In the genomic region with DNA sequence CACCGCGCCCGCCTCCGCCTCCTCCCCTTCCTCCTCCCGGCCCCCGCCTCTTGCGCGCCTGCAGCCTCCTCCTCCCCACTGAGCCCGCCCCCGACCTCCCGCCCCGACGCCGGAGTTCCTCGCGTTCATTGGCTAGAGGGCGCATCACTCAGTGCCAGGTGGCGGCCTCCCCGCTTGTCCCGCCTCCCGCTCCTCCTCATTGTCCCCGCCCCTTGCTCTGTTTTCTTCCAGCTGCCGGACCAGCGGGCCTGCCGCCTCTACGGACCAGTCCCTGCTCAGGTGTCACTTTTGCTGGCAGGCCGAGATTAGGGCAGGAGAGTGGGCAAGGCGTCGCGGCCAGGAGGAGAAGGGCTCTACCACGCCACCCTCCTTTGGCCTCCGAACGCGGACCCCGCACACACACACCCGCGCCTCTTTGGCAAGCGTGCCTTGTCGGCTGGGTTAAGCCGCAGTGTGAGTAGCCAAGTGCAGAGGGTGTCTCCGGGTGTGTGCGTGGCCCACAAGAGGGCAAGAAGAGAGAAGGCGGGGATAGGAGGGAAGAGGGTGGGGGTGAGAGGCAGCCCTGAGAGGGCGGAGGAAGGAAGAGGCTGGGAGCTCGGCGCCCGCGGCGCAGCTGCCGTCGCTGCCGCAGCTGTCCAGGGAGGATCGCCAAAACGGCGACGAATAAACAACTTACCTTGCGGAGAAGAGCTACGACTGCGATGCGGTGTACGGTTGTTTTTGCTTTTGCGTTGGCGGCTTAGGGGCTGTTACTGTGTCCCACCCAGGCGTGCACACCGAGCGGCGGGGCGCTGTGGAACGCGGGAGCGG, we compare ENCODE assay signal across 8 cellular contexts. TPM values are rescaled to one million over a fixed set of nuclear protein-coding genes. Genes with fewer than 3 reads are reported as not detected.
A peak's percentile ranks its signal among the peaks of the same experiment; 100 is the strongest.
DNase-seq lines count a peak whose midpoint lies in the region; ATAC-seq and TF ChIP-seq lines count a peak whose summit lies in the region.

No MANE protein-coding gene starts in this region.

- TF ChIP-seq CTCF in WTC11 (IDR thresholded peaks at IDR 0.05) (no peak), cardiac fibroblast (IDR thresholded peaks at IDR 0.05; ENCODE audit: low read depth, low read length) (peak; percentile 7)

- H3K36me3 Mint-ChIP-seq in WTC11 = no peaks in the 10 kb centered on the region
- H3K36me3 Mint-ChIP-seq in immature natural killer cell = no peaks in the 10 kb centered on the region

- H3K27me3 Mint-ChIP-seq in WTC11 (ENCODE audit: low read depth) (peaks cover 21% of the 10 kb centered on the region), immature natural killer cell (ENCODE audit: low read depth in 3 of 3) (peaks cover 13 to 23% (median 19%) of the 10 kb centered on the region in 3 donors)

- peak; percentile 99 for DNase-seq in AG08395 (ENCODE audit: low spot score)
- peak; percentile 94 for DNase-seq in NCI-H2227 (lab: John Stamatoyannopoulos, UW; ENCODE audit: unreplicated experiment)
- peak; percentile 98 for DNase-seq in WTC11 (ENCODE audit: low spot score)
- DNase-seq in cardiac fibroblast (ENCODE audit: low read depth in 2 of 2) = peak; percentile 98 to 99
- peak; percentile 98 for DNase-seq in immature natural killer cell
- DNase-seq in smooth muscle cell of the brain vasculature (ENCODE audit: low read depth, low spot score) = peak; percentile 91

- in situ Hi-C loops in GM18951 (cut with MboI; ENCODE audit: low sequenced_read_pairs, unreplicated experiment) = no loop called here

- H3K4me3 Mint-ChIP-seq in WTC11 (peak overlapping the region; percentile 95), immature natural killer cell (peak overlapping the region; percentile 95 to 98 (median 98))

- H3K4me1 Mint-ChIP-seq in WTC11 = peaks cover 24% of the 10 kb centered on the region
- H3K4me1 Mint-ChIP-seq in immature natural killer cell = peaks cover 37 to 48% of the 10 kb centered on the region in 2 donors

- no peaks in the 10 kb centered on the region for H3K9me3 Mint-ChIP-seq in WTC11
- H3K9me3 Mint-ChIP-seq in immature natural killer cell = no peaks in the 10 kb centered on the region

- peak overlapping the region; percentile 92 for H3K27ac Mint-ChIP-seq in WTC11
- peak overlapping the region; percentile 91 to 98 (median 96) for H3K27ac Mint-ChIP-seq in immature natural killer cell

- ATAC-seq in HG03175 (IDR thresholded peaks at IDR 0.05; ENCODE audit: unreplicated experiment) = peak; percentile 78
- peak; percentile 89 for ATAC-seq in WTC11

- TF ChIP-seq POLR2A in GM18951 (IDR thresholded peaks at IDR 0.05; ENCODE audit: extremely low read depth, insufficient read depth, insufficient read length) = peak; percentile 71

- POLR2A ChIA-PET in WTC11 (lab: Charles Lee) = interaction anchor here (0.6 to 1.1 kb wide), 5 partner anchors 9 to 703 kb away, joined by 3 to 4 read pairs (median 3); no protein-coding TSS in a partner anchor

- CTCF ChIA-PET in WTC11 (lab: Charles Lee) = interaction anchor here (0.6 to 1.4 kb wide), 5 partner anchors 10 to 1191 kb away, joined by 3 to 7 read pairs (median 3); no protein-coding TSS in a partner anchor

- H3K4me3 ChIP-seq in cardiac fibroblast (replicated peaks in 1 of 2; ENCODE audit: low read depth in 2 of 2, low read length in 2 of 2) = peak overlapping the region; percentile 83 to 87

TF ChIP-seq in WTC11, 78 proteins besides CTCF, POLR2A, EP300 and RAD21 (continues in another document):
- peak; percentile 80; the same call in 1 of the 2 replicates for TF ChIP-seq NR3C1 (CRISPR knock-in tag; conservative IDR thresholded peaks at IDR 0.05; ENCODE audit: low read depth)
- TF ChIP-seq, protein P1, sequence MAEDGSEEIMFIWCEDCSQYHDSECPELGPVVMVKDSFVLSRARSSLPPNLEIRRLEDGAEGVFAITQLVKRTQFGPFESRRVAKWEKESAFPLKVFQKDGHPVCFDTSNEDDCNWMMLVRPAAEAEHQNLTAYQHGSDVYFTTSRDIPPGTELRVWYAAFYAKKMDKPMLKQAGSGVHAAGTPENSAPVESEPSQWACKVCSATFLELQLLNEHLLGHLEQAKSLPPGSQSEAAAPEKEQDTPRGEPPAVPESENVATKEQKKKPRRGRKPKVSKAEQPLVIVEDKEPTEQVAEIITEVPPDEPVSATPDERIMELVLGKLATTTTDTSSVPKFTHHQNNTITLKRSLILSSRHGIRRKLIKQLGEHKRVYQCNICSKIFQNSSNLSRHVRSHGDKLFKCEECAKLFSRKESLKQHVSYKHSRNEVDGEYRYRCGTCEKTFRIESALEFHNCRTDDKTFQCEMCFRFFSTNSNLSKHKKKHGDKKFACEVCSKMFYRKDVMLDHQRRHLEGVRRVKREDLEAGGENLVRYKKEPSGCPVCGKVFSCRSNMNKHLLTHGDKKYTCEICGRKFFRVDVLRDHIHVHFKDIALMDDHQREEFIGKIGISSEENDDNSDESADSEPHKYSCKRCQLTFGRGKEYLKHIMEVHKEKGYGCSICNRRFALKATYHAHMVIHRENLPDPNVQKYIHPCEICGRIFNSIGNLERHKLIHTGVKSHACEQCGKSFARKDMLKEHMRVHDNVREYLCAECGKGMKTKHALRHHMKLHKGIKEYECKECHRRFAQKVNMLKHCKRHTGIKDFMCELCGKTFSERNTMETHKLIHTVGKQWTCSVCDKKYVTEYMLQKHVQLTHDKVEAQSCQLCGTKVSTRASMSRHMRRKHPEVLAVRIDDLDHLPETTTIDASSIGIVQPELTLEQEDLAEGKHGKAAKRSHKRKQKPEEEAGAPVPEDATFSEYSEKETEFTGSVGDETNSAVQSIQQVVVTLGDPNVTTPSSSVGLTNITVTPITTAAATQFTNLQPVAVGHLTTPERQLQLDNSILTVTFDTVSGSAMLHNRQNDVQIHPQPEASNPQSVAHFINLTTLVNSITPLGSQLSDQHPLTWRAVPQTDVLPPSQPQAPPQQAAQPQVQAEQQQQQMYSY (CRISPR knock-in tag; IDR thresholded peaks at IDR 0.05) = no peak
- no peak for TF ChIP-seq GRHL2 (CRISPR knock-in tag; IDR thresholded peaks at IDR 0.05; ENCODE audit: insufficient replicate concordance, severe bottlenecking)
- TF ChIP-seq, protein P2, sequence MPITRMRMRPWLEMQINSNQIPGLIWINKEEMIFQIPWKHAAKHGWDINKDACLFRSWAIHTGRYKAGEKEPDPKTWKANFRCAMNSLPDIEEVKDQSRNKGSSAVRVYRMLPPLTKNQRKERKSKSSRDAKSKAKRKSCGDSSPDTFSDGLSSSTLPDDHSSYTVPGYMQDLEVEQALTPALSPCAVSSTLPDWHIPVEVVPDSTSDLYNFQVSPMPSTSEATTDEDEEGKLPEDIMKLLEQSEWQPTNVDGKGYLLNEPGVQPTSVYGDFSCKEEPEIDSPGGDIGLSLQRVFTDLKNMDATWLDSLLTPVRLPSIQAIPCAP (CRISPR knock-in tag; IDR thresholded peaks at IDR 0.05) = no peak
- TF ChIP-seq, protein P3, sequence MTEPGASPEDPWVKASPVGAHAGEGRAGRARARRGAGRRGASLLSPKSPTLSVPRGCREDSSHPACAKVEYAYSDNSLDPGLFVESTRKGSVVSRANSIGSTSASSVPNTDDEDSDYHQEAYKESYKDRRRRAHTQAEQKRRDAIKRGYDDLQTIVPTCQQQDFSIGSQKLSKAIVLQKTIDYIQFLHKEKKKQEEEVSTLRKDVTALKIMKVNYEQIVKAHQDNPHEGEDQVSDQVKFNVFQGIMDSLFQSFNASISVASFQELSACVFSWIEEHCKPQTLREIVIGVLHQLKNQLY (CRISPR knock-in tag; IDR thresholded peaks at IDR 0.05) = no peak
- TF ChIP-seq, protein P4, sequence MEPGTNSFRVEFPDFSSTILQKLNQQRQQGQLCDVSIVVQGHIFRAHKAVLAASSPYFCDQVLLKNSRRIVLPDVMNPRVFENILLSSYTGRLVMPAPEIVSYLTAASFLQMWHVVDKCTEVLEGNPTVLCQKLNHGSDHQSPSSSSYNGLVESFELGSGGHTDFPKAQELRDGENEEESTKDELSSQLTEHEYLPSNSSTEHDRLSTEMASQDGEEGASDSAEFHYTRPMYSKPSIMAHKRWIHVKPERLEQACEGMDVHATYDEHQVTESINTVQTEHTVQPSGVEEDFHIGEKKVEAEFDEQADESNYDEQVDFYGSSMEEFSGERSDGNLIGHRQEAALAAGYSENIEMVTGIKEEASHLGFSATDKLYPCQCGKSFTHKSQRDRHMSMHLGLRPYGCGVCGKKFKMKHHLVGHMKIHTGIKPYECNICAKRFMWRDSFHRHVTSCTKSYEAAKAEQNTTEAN (CRISPR knock-in tag; IDR thresholded peaks at IDR 0.05) = no peak
- TF ChIP-seq MXD4 (CRISPR knock-in tag; IDR thresholded peaks at IDR 0.05; ENCODE audit: borderline replicate concordance) = no peak
- TF ChIP-seq HMGA2 (CRISPR knock-in tag; IDR thresholded peaks at IDR 0.05) = no peak
- TF ChIP-seq, protein P5, sequence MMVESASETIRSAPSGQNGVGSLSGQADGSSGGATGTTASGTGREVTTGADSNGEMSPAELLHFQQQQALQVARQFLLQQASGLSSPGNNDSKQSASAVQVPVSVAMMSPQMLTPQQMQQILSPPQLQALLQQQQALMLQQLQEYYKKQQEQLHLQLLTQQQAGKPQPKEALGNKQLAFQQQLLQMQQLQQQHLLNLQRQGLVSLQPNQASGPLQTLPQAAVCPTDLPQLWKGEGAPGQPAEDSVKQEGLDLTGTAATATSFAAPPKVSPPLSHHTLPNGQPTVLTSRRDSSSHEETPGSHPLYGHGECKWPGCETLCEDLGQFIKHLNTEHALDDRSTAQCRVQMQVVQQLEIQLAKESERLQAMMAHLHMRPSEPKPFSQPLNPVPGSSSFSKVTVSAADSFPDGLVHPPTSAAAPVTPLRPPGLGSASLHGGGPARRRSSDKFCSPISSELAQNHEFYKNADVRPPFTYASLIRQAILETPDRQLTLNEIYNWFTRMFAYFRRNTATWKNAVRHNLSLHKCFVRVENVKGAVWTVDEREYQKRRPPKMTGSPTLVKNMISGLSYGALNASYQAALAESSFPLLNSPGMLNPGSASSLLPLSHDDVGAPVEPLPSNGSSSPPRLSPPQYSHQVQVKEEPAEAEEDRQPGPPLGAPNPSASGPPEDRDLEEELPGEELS (CRISPR knock-in tag; IDR thresholded peaks at IDR 0.05) = 0 out of 2 replicates have a peak, but pooled peaks have one; percentile 1
- TF ChIP-seq CREB1 (CRISPR knock-in tag; IDR thresholded peaks at IDR 0.05) = no peak

RNA-seq across cellular contexts. Expression of a gene that starts 0.4 kb away (rescaled TPM):
- 35.3 to 41.6 TPM (median 36.3 TPM) in 3 replicates for total RNA-seq in WTC11 (2021)
- polyA plus RNA-seq in immature natural killer cell = 10 to 100 TPM in 2 of 3 donors, 1 to 10 TPM in 1; 9.4 to 13.6 (median 10.8) TPM

Comparison
In these comparisons a context has a peak if more than half of its experiments do, and no peak if none do; other contexts are left out.
1. Peak in every context shown above with its lines: DNase-seq, ATAC-seq and H3K4me3 ChIP-seq.